In the genomic region with DNA sequence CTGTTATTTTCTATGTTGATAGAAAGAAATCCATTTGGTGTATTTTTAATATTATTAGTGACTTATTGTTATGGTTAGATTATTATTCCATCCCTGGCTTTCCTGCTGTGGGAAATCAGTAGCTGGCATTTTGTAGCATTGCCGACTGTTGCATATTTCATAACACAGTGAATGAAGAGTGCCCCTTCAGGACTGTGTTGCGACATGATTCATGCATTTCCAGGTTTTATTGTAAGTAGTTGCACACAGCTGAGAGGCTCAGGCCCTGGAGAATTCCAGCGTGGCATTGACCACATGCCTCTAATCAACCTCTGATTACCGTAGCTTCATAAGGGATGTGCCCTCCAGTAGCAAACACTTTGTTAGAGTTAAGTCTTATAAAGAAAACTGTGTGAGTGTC, we compare ENCODE assay signal across 15 cellular contexts.
DNase-seq lines count a peak whose midpoint lies in the region; ATAC-seq and TF ChIP-seq lines count a peak whose summit lies in the region.
"Had no signal": no experiment of that assay in that cellular context is flagged by ENCODE, and none has a peak within 500 bp of the region (broad histone marks: within the 10 kb centered on the region; RNA-seq: fewer than 3 reads in every experiment).

No MANE protein-coding gene starts in this region.

- POLR2A ChIA-PET in activated CD4-positive, alpha-beta memory T cell treated with anti-CD3 and anti-CD28 coated beads, Interleukin-2, amount 10 ng/mL, durations not matched to agents 7 days and 5 days (lab: Charles Lee): interaction anchor here (1.1 kb wide), 1 partner anchor 27 kb away, joined by 5 read pairs; no protein-coding TSS in a partner anchor
- POLR2A ChIA-PET in Caco-2 (lab: Charles Lee): no interaction called here

- H3K4me1 ChIP-seq in Caco-2: no peaks in the 10 kb centered on the region
- H3K4me1 ChIP-seq: BLaER1 had no signal

- DNase-seq in AG09319 (ENCODE audit: extremely low read depth, low read depth) (peak; percentile 49), HuH-7 (ENCODE audit: low spot score) (peak; percentile 29), brain microvascular endothelial cell (peak; percentile 51), iris pigment epithelial cell (ENCODE audit: low read depth) (peak; percentile 83), Caco-2 (no peak)
- no peak for DNase-seq in activated CD4-positive, alpha-beta memory T cell treated with anti-CD3 and anti-CD28 coated beads, Interleukin-2, amount 10 ng/mL, durations not matched to agents 7 days and 5 days
- no peak for DNase-seq in activated CD4-positive, alpha-beta T cell treated with anti-CD3 and anti-CD28 coated beads, Interleukin-2, amount 50 U/mL, for 1 hour
- DNase-seq: activated CD4-positive, alpha-beta T cell treated with anti-CD3 and anti-CD28 coated beads, Interleukin-2, amount 10 ng/mL, durations not matched to agents 7 days and 5 days; DND-41; NCI-H2171 treated with DMSO at 0.1 percent for 48 hours; T-helper 1 cell had no signal

- H3K9me3 Mint-ChIP-seq in activated CD4-positive, alpha-beta memory T cell treated with anti-CD3 and anti-CD28 coated beads, Interleukin-2, amount 10 ng/mL, durations not matched to agents 7 days and 5 days: peaks cover 3% of the 10 kb centered on the region
- H3K9me3 Mint-ChIP-seq in Caco-2 (ENCODE audit: unreplicated experiment): no peaks in the 10 kb centered on the region
- H3K9me3 Mint-ChIP-seq: activated CD4-positive, alpha-beta T cell treated with anti-CD3 and anti-CD28 coated beads, Interleukin-2, amount 10 ng/mL, durations not matched to agents 7 days and 5 days; activated T-helper 17 cell treated with anti-CD3 and anti-CD28 coated beads, Interleukin-2, amount 50 U/mL, for 72 hours; central memory CD8-positive, alpha-beta T cell had no signal

- intact Hi-C loops in Caco-2 (cut with micrococcal nuclease; ENCODE audit: unreplicated experiment): no loop called here

- peaks cover 25% of the 10 kb centered on the region for H3K4me1 Mint-ChIP-seq in activated CD4-positive, alpha-beta memory T cell treated with anti-CD3 and anti-CD28 coated beads, Interleukin-2, amount 10 ng/mL, durations not matched to agents 7 days and 5 days
- H3K4me1 Mint-ChIP-seq in Caco-2 (ENCODE audit: low read depth, unreplicated experiment): no peaks in the 10 kb centered on the region

- no peak overlapping the region for H3K4me3 Mint-ChIP-seq in activated CD4-positive, alpha-beta memory T cell treated with anti-CD3 and anti-CD28 coated beads, Interleukin-2, amount 10 ng/mL, durations not matched to agents 7 days and 5 days
- no peak overlapping the region for H3K4me3 Mint-ChIP-seq in Caco-2 (ENCODE audit: unreplicated experiment)
- H3K4me3 Mint-ChIP-seq: activated CD4-positive, alpha-beta T cell treated with anti-CD3 and anti-CD28 coated beads, Interleukin-2, amount 10 ng/mL, durations not matched to agents 7 days and 5 days; activated T-helper 17 cell treated with anti-CD3 and anti-CD28 coated beads, Interleukin-2, amount 50 U/mL, for 72 hours; central memory CD8-positive, alpha-beta T cell had no signal

- CTCF ChIA-PET in activated CD4-positive, alpha-beta memory T cell treated with anti-CD3 and anti-CD28 coated beads, Interleukin-2, amount 10 ng/mL, durations not matched to agents 7 days and 5 days (lab: Charles Lee): interaction anchor here (0.9 kb wide), 1 partner anchor 54 kb away, joined by 4 read pairs; no protein-coding TSS in a partner anchor
- CTCF ChIA-PET in Caco-2 (lab: Charles Lee): interaction anchor here (1.1 kb wide), 1 partner anchor 54 kb away, joined by 3 read pairs; no protein-coding TSS in a partner anchor

- no peaks in the 10 kb centered on the region for H3K27me3 ChIP-seq in brain microvascular endothelial cell (replicated peaks)
- no peaks in the 10 kb centered on the region for H3K27me3 ChIP-seq in Caco-2 (replicated peaks; ENCODE audit: control insufficient read depth, insufficient read depth, low read length)
- H3K27me3 ChIP-seq: BLaER1 had no signal

- TF ChIP-seq CTCF in AG09319 (IDR thresholded peaks at IDR 0.05; ENCODE audit: low read depth, low read length): no peak
- TF ChIP-seq CTCF in brain microvascular endothelial cell (IDR thresholded peaks at IDR 0.05; ENCODE audit: low read depth, low read length, missing control alignments): no peak
- TF ChIP-seq CTCF in Caco-2 (IDR thresholded peaks at IDR 0.05; ENCODE audit: insufficient read depth in 1 of 2, low read depth in 1 of 2, low read length in 1 of 2, severe bottlenecking in 1 of 2, unreplicated experiment in 1 of 2): no peak

- H3K36me3 Mint-ChIP-seq in activated CD4-positive, alpha-beta memory T cell treated with anti-CD3 and anti-CD28 coated beads, Interleukin-2, amount 10 ng/mL, durations not matched to agents 7 days and 5 days (ENCODE audit: low read depth): peaks cover 5% of the 10 kb centered on the region
- H3K36me3 Mint-ChIP-seq in Caco-2 (ENCODE audit: insufficient read depth, unreplicated experiment): no peaks in the 10 kb centered on the region

- H3K9me3 ChIP-seq in Caco-2: no peaks in the 10 kb centered on the region
- H3K9me3 ChIP-seq: BLaER1 had no signal

- no peaks in the 10 kb centered on the region for H3K27me3 Mint-ChIP-seq in activated CD4-positive, alpha-beta memory T cell treated with anti-CD3 and anti-CD28 coated beads, Interleukin-2, amount 10 ng/mL, durations not matched to agents 7 days and 5 days
- H3K27me3 Mint-ChIP-seq in Caco-2 (ENCODE audit: insufficient read depth, unreplicated experiment): no peaks in the 10 kb centered on the region
- H3K27me3 Mint-ChIP-seq: activated CD4-positive, alpha-beta T cell treated with anti-CD3 and anti-CD28 coated beads, Interleukin-2, amount 10 ng/mL, durations not matched to agents 7 days and 5 days; activated T-helper 17 cell treated with anti-CD3 and anti-CD28 coated beads, Interleukin-2, amount 50 U/mL, for 72 hours; central memory CD8-positive, alpha-beta T cell had no signal

- no peak for ATAC-seq in HG03196 (IDR thresholded peaks at IDR 0.05; ENCODE audit: unreplicated experiment)
- ATAC-seq: activated T-helper 17 cell treated with anti-CD3 and anti-CD28 coated beads, Interleukin-2, amount 50 U/mL, for 72 hours had no signal

- no peak overlapping the region for H3K27ac ChIP-seq in brain microvascular endothelial cell
- H3K27ac ChIP-seq: BLaER1 had no signal

- BruUV-seq in Caco-2 (replicated peaks; lab: Mats Ljungman, UMichigan): no TSS peak

- H3K27ac Mint-ChIP-seq in activated CD4-positive, alpha-beta memory T cell treated with anti-CD3 and anti-CD28 coated beads, Interleukin-2, amount 10 ng/mL, durations not matched to agents 7 days and 5 days: no peak overlapping the region
- no peak overlapping the region for H3K27ac Mint-ChIP-seq in Caco-2 (ENCODE audit: unreplicated experiment)
- H3K27ac Mint-ChIP-seq: activated CD4-positive, alpha-beta T cell treated with anti-CD3 and anti-CD28 coated beads, Interleukin-2, amount 10 ng/mL, durations not matched to agents 7 days and 5 days; activated T-helper 17 cell treated with anti-CD3 and anti-CD28 coated beads, Interleukin-2, amount 50 U/mL, for 72 hours had no signal

- H3K4me3 ChIP-seq in brain microvascular endothelial cell (ENCODE audit: low read depth, low read length): no peak overlapping the region
- no peak overlapping the region for H3K4me3 ChIP-seq in Caco-2 (ENCODE audit: low read depth, low read length)
- H3K4me3 ChIP-seq: BLaER1 had no signal

- in situ Hi-C loops in brain microvascular endothelial cell (cut with HindIII; ENCODE audit: low pct_ligation_motif_present, low sequenced_read_pairs): no loop called here

- H3K36me3 ChIP-seq in brain microvascular endothelial cell (replicated peaks) (no peaks in the 10 kb centered on the region), Caco-2 (ENCODE audit: control insufficient read depth, insufficient read depth, low read length) (no peaks in the 10 kb centered on the region)
- H3K36me3 ChIP-seq: BLaER1 had no signal

Comparison
In these comparisons a context has a peak if more than half of its experiments do, and no peak if none do; other contexts are left out.
1. DNase-seq: peak in AG09319 (single experiment), HuH-7 (single experiment), brain microvascular endothelial cell (single experiment) and iris pigment epithelial cell (single experiment); none in activated CD4-positive, alpha-beta memory T cell treated with anti-CD3 and anti-CD28 coated beads, Interleukin-2, amount 10 ng/mL, durations not matched to agents 7 days and 5 days (single experiment), activated CD4-positive, alpha-beta T cell treated with anti-CD3 and anti-CD28 coated beads, Interleukin-2, amount 50 U/mL, for 1 hour (single experiment) and Caco-2 (0 of 2).